ENCODE assay signal across 15 cellular contexts in the genomic region with DNA sequence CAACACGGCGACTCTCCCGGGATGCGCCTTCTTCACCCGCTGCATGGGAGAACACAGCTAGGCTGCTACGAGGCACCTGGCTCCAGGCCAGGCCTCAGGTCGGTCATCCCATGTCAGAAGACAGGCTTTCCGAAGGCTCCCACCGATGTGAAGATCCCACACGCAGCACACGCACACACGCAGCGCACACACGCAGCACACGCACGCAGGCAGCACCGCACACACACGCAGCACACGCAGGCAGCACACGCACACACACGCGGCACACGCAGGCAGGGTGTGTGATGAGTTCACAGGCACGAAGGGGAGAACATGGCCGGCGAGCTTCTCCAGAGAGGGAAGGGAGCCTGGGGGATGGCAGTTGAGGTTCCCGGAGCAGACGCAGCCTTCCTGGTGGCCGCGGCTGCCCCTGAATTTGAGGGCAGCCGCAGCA. TPM values are rescaled to one million over a fixed set of nuclear protein-coding genes. Genes with fewer than 3 reads are reported as not detected.
A peak's percentile ranks its signal among the peaks of the same experiment; 100 is the strongest.
DNase-seq lines count a peak whose midpoint lies in the region; ATAC-seq and TF ChIP-seq lines count a peak whose summit lies in the region.
"Had no signal": no experiment of that assay in that cellular context is flagged by ENCODE, and none has a peak within 500 bp of the region (broad histone marks: within the 10 kb centered on the region; RNA-seq: fewer than 3 reads in every experiment).

No MANE protein-coding gene starts in this region.

- intact Hi-C loops in left cardiac atrium (cut with DNase I) (no loop called here), dorsolateral prefrontal cortex (cut with DNase I) (no loop called here), natural killer cell (cut with micrococcal nuclease) (no loop called here), vagina (cut with DNase I) (no loop called here)

- no peaks in the 10 kb centered on the region for H3K27me3 ChIP-seq in right atrium auricular region
- no peaks in the 10 kb centered on the region for H3K27me3 ChIP-seq in dorsolateral prefrontal cortex
- H3K27me3 ChIP-seq in vagina: no peaks in the 10 kb centered on the region
- H3K27me3 ChIP-seq: brain microvascular endothelial cell, Peyer's patch had no signal

- no peaks in the 10 kb centered on the region for H3K9me3 ChIP-seq in right atrium auricular region
- no peaks in the 10 kb centered on the region for H3K9me3 ChIP-seq in vagina
- H3K9me3 ChIP-seq: Peyer's patch had no signal

- peak overlapping the region; percentile 25 for H3K4me3 Mint-ChIP-seq in natural killer cell

- H3K4me1 Mint-ChIP-seq in natural killer cell: peaks cover 66 to 78% of the 10 kb centered on the region in 2 donors

- ATAC-seq in left cardiac atrium (no peak), natural killer cell (no peak)

- no peaks in the 10 kb centered on the region for H3K9me3 Mint-ChIP-seq in natural killer cell

- DNase-seq in left cardiac atrium: peak; percentile 17
- DNase-seq in right atrium auricular region (ENCODE audit: low spot score): no peak
- peak in 6 of 10 donors; percentile 18 to 40 (median 35) for DNase-seq in dorsolateral prefrontal cortex
- DNase-seq in natural killer cell: no peak
- DNase-seq in vagina (ENCODE audit: extremely low spot score in 2 of 2): no peak
- no peak for DNase-seq in NAMALWA (ENCODE audit: low spot score)
- no peak for DNase-seq in ureter (ENCODE audit: low spot score)
- DNase-seq in GM10266 (ENCODE audit: extremely low spot score): no peak
- DNase-seq: activated naive CD4-positive, alpha-beta T cell; brain microvascular endothelial cell; NCI-H1048; NCI-H748 treated with DMSO at 0.1 percent for 48 hours; SW 1271 had no signal

- H3K4me3 ChIP-seq in right atrium auricular region (no peak overlapping the region), dorsolateral prefrontal cortex (peak overlapping the region in 6 of 59 donors; percentile 5 to 56 (median 46)), vagina (no peak overlapping the region)
- H3K4me3 ChIP-seq: Peyer's patch, skin epidermis had no signal

- H3K27ac ChIP-seq in right atrium auricular region (no peak overlapping the region), dorsolateral prefrontal cortex (peak overlapping the region in 5 of 59 donors; percentile 22 to 67 (median 47)), vagina (peak overlapping the region; percentile 81)
- H3K27ac ChIP-seq: brain microvascular endothelial cell, Peyer's patch had no signal

- no peak for TF ChIP-seq POLR2A in vagina (IDR thresholded peaks at IDR 0.05)

- no peaks in the 10 kb centered on the region for H3K36me3 ChIP-seq in right atrium auricular region
- no peaks in the 10 kb centered on the region for H3K36me3 ChIP-seq in vagina
- H3K36me3 ChIP-seq: Peyer's patch had no signal

- H3K4me1 ChIP-seq in right atrium auricular region: peaks cover 0 to 16% of the 10 kb centered on the region in 2 donors
- H3K4me1 ChIP-seq in vagina: peaks cover 34% of the 10 kb centered on the region

- H3K36me3 Mint-ChIP-seq in natural killer cell: peaks cover 26% of the 10 kb centered on the region

- peak overlapping the region; percentile 92 to 93 for H3K27ac Mint-ChIP-seq in natural killer cell

- H3K27me3 Mint-ChIP-seq in natural killer cell (ENCODE audit: low read depth in 2 of 2): no peaks in the 10 kb centered on the region

- TF ChIP-seq CTCF in right atrium auricular region (IDR thresholded peaks at IDR 0.05) (no peak), dorsolateral prefrontal cortex (IDR thresholded peaks at IDR 0.05 in 54 of 56, conservative IDR thresholded peaks at IDR 0.05 in 2 of 56; ENCODE audit: low read depth in 1 of 56, partially characterized antibody in 56 of 56) (no peak), natural killer cell (IDR thresholded peaks at IDR 0.05) (no peak), vagina (IDR thresholded peaks at IDR 0.05) (no peak), GM10266 (IDR thresholded peaks at IDR 0.05; ENCODE audit: control insufficient read depth, insufficient read depth, low read depth, missing control alignments) (no peak)

RNA-seq across cellular contexts. Expression of gene RASA3, which starts 56.1 kb away (rescaled TPM):
- total RNA-seq in left cardiac atrium: 10 to 100 TPM; 19.9 to 20.1 TPM
- 10 to 100 TPM; 10.2 to 13.2 TPM for total RNA-seq in right atrium auricular region
- 10 to 100 TPM; 31.0 to 93.4 (median 44.7) TPM for total RNA-seq in dorsolateral prefrontal cortex
- 100 to 1,000 TPM; 252 to 277 (median 274) TPM for total RNA-seq in natural killer cell
- total RNA-seq in vagina: 19.6 TPM
- total RNA-seq in ureter: 22.4 TPM

Comparison
In these comparisons a context has a peak if more than half of its experiments do, and no peak if none do; other contexts are left out.
1. DNase-seq: peak in left cardiac atrium (single experiment) and dorsolateral prefrontal cortex (6 of 10); none in right atrium auricular region (single experiment), natural killer cell (single experiment), vagina (0 of 2), NAMALWA (single experiment), ureter (single experiment) and GM10266 (single experiment).